ENCODE assay signal across 14 cellular contexts in genomic region chr2:41313082-41313481, GRCh38.
DNase-seq lines count a peak whose midpoint lies in the region; ATAC-seq and TF ChIP-seq lines count a peak whose summit lies in the region.
"Had no signal": no experiment of that assay in that cellular context is flagged by ENCODE, and none has a peak within 500 bp of the region (broad histone marks: within the 10 kb centered on the region; RNA-seq: fewer than 3 reads in every experiment).

No MANE protein-coding gene starts in this region.

- H2BK20ac ChIP-seq in H9 (ENCODE audit: low read depth, low read length, poor library complexity, severe bottlenecking) = no peak overlapping the region

- no peaks in the 10 kb centered on the region for H3K9me3 Mint-ChIP-seq in H9
- H3K9me3 Mint-ChIP-seq: CD8-positive, alpha-beta T cell had no signal

- no peaks in the 10 kb centered on the region for H3K9me3 ChIP-seq in H9 (ENCODE audit: control insufficient read depth, low read depth, low read length)
- no peaks in the 10 kb centered on the region for H3K9me3 ChIP-seq in mesenchymal stem cell (ENCODE audit: control insufficient read depth, low read length)
- H3K9me3 ChIP-seq: BLaER1 treated with 17β-estradiol and CSF1 and Interleukin-3, amounts not matched to agents 10 nM and 100 nM had no signal

- H4K8ac ChIP-seq in H9 (replicated peaks; ENCODE audit: insufficient read length, low read depth, low read length) (no peak overlapping the region), mesenchymal stem cell (ENCODE audit: low read length) (no peak overlapping the region)

- no peak overlapping the region for H3K4me2 ChIP-seq in H9 (ENCODE audit: insufficient read depth, insufficient read length, low read length)
- H3K4me2 ChIP-seq in mesenchymal stem cell (ENCODE audit: low read length, poor library complexity, severe bottlenecking) = no peak overlapping the region
- H3K4me2 ChIP-seq: BLaER1 treated with 17β-estradiol and CSF1 and Interleukin-3, amounts not matched to agents 10 nM and 100 nM had no signal

- no peak overlapping the region for H3K4me3 ChIP-seq in mesenchymal stem cell (ENCODE audit: insufficient read depth in 1 of 2, low read depth in 1 of 2, low read length in 2 of 2)
- H3K4me3 ChIP-seq: BLaER1 treated with 17β-estradiol and CSF1 and Interleukin-3, amounts not matched to agents 10 nM and 100 nM had no signal

- H3K56ac ChIP-seq in H9 (ENCODE audit: insufficient read length, low read depth, low read length) = no peak overlapping the region

- H2BK15ac ChIP-seq in H9 (ENCODE audit: low read depth, low read length) (no peak overlapping the region), mesenchymal stem cell (ENCODE audit: low read depth, poor library complexity, severe bottlenecking) (no peak overlapping the region)

- ATAC-seq in GM18858 (IDR thresholded peaks at IDR 0.05; ENCODE audit: unreplicated experiment) (no peak), GM19023 (IDR thresholded peaks at IDR 0.05; ENCODE audit: unreplicated experiment) (no peak), GM18861 (IDR thresholded peaks at IDR 0.05; ENCODE audit: unreplicated experiment) (no peak)
- ATAC-seq: CD8-positive, alpha-beta T cell had no signal

- H3K9ac ChIP-seq in H9 (ENCODE audit: extremely low read depth, insufficient read length, low read length) (no peak overlapping the region), mesenchymal stem cell (ENCODE audit: low read length) (no peak overlapping the region)
- H3K9ac ChIP-seq: BLaER1 treated with 17β-estradiol and CSF1 and Interleukin-3, amounts not matched to agents 10 nM and 100 nM had no signal

- peak overlapping the region; percentile 78 for H2AFZ ChIP-seq in H9 (ENCODE audit: low read length)
- no peak overlapping the region for H2AFZ ChIP-seq in mesenchymal stem cell (ENCODE audit: low read depth, low read length)

- no peak overlapping the region for H4K5ac ChIP-seq in H9 (ENCODE audit: insufficient read length, low read depth, low read length)

- H3K4me1 Mint-ChIP-seq in H9 = no peaks in the 10 kb centered on the region
- H3K4me1 Mint-ChIP-seq: B cell had no signal

- H2BK5ac ChIP-seq in H9 (ENCODE audit: insufficient read length, low read length) (no peak overlapping the region), mesenchymal stem cell (ENCODE audit: low read depth, low read length, poor library complexity, severe bottlenecking) (no peak overlapping the region)

- H3K4me1 ChIP-seq in H9 (ENCODE audit: insufficient read depth, low read length) (no peaks in the 10 kb centered on the region), mesenchymal stem cell (ENCODE audit: control insufficient read depth, insufficient read depth, low read depth, low read length) (no peaks in the 10 kb centered on the region)
- H3K4me1 ChIP-seq: BLaER1 treated with 17β-estradiol and CSF1 and Interleukin-3, amounts not matched to agents 10 nM and 100 nM had no signal

- H3K14ac ChIP-seq in H9 (ENCODE audit: insufficient read depth, low read length) (no peak overlapping the region), mesenchymal stem cell (ENCODE audit: low read length in 2 of 2) (no peak overlapping the region)

- H3K27ac Mint-ChIP-seq in H9 = no peak overlapping the region
- H3K27ac Mint-ChIP-seq: B cell; CD8-positive, alpha-beta T cell had no signal

- H2BK120ac ChIP-seq in H9 (ENCODE audit: low read depth, low read length, poor library complexity, severe bottlenecking) (no peak overlapping the region), mesenchymal stem cell (ENCODE audit: low read depth, low read length) (no peak overlapping the region)

- no peaks in the 10 kb centered on the region for H4K20me1 ChIP-seq in H9 (ENCODE audit: control insufficient read depth, insufficient read depth, insufficient read length)
- H4K20me1 ChIP-seq: BLaER1 treated with 17β-estradiol and CSF1 and Interleukin-3, amounts not matched to agents 10 nM and 100 nM had no signal

- no peak overlapping the region for H4K91ac ChIP-seq in H9 (ENCODE audit: insufficient read length, low read depth, low read length)
- H4K91ac ChIP-seq in mesenchymal stem cell (ENCODE audit: low read length) = no peak overlapping the region

- H2AK5ac ChIP-seq in H9 (ENCODE audit: insufficient read length, low read length) (no peak overlapping the region), mesenchymal stem cell (ENCODE audit: low read length, severe bottlenecking) (no peak overlapping the region)

- H3K23me2 ChIP-seq in H9 (ENCODE audit: insufficient read length, low read depth, low read length, poor library complexity, severe bottlenecking) = no peaks in the 10 kb centered on the region

- H2BK12ac ChIP-seq in H9 (ENCODE audit: insufficient read length, low read depth, low read length) (no peak overlapping the region), mesenchymal stem cell (ENCODE audit: low read length in 2 of 2) (no peak overlapping the region)

- H3K36me3 ChIP-seq in mesenchymal stem cell (ENCODE audit: control insufficient read depth in 1 of 2, insufficient read depth in 2 of 2, low read depth in 1 of 2, low read length in 2 of 2) = no peaks in the 10 kb centered on the region
- H3K36me3 ChIP-seq: BLaER1 treated with 17β-estradiol and CSF1 and Interleukin-3, amounts not matched to agents 10 nM and 100 nM had no signal

- H3K27me3 Mint-ChIP-seq in H9 (ENCODE audit: low read depth) = no peaks in the 10 kb centered on the region
- H3K27me3 Mint-ChIP-seq: B cell had no signal

- H3K79me2 ChIP-seq in H9 (ENCODE audit: insufficient read depth, low read length) = no peaks in the 10 kb centered on the region

- H3K27me3 ChIP-seq in H9 (ENCODE audit: insufficient read depth, low read length) = no peaks in the 10 kb centered on the region
- no peaks in the 10 kb centered on the region for H3K27me3 ChIP-seq in mesenchymal stem cell (ENCODE audit: control insufficient read depth in 1 of 2, insufficient read depth in 1 of 2, low read length in 2 of 2)
- H3K27me3 ChIP-seq: BLaER1 treated with 17β-estradiol and CSF1 and Interleukin-3, amounts not matched to agents 10 nM and 100 nM had no signal

- peak; percentile 11 for DNase-seq in A172 (ENCODE audit: low spot score)
- no peak for DNase-seq in H9
- DNase-seq in mesenchymal stem cell = peak; percentile 4
- DNase-seq in effector CD8-positive, alpha-beta T cell (lab: John Stamatoyannopoulos, UW) = no peak
- DNase-seq: 8988T; Calu3; CD8-positive, alpha-beta T cell; HCEC 1CT had no signal

- H3K18ac ChIP-seq in H9 (ENCODE audit: insufficient read length, low read depth, low read length) (no peak overlapping the region), mesenchymal stem cell (ENCODE audit: low read depth in 1 of 2, low read length in 2 of 2) (no peak overlapping the region)

- H3K79me1 ChIP-seq in H9 (ENCODE audit: insufficient read depth, low read depth, low read length, poor library complexity, severe bottlenecking) (no peaks in the 10 kb centered on the region), mesenchymal stem cell (replicated peaks; ENCODE audit: low read length, poor library complexity, severe bottlenecking) (no peaks in the 10 kb centered on the region)

- no peak overlapping the region for H3T11ph ChIP-seq in H9 (ENCODE audit: low read length)

- H3K4me3 Mint-ChIP-seq in H9 = no peak overlapping the region
- H3K4me3 Mint-ChIP-seq: B cell; CD8-positive, alpha-beta T cell had no signal

- H3K4ac ChIP-seq in H9 (ENCODE audit: low read depth, low read length) = no peak overlapping the region
- no peak overlapping the region for H3K4ac ChIP-seq in mesenchymal stem cell (ENCODE audit: low read depth in 1 of 2, low read length in 2 of 2)

- H3K36me3 Mint-ChIP-seq in H9 (ENCODE audit: insufficient read depth in 1 of 3, low read depth in 3 of 3) = no peaks in the 10 kb centered on the region
- H3K36me3 Mint-ChIP-seq: CD8-positive, alpha-beta T cell had no signal

- H3K27ac ChIP-seq in H9 (ENCODE audit: insufficient read length, low read depth, low read length) (no peak overlapping the region), VCaP (peak overlapping the region; percentile 64), mesenchymal stem cell (ENCODE audit: low read length, poor library complexity, severe bottlenecking) (no peak overlapping the region)
- H3K27ac ChIP-seq: BLaER1 treated with 17β-estradiol and CSF1 and Interleukin-3, amounts not matched to agents 10 nM and 100 nM had no signal

- H3K23ac ChIP-seq in H9 (ENCODE audit: insufficient read length, low read depth, low read length) (no peak overlapping the region), mesenchymal stem cell (ENCODE audit: low read length in 2 of 2) (no peak overlapping the region)

- TF ChIP-seq CTCF in H9 (conservative IDR thresholded peaks at IDR 0.05) (no peak), VCaP (conservative IDR thresholded peaks at IDR 0.05) (no peak)

- WGBS in H9 (ENCODE audit: extremely low coverage, insufficient read length, low lambda C conversion rate) = no CpG with 5 or more reads among the region's 1 CpG
- WGBS in mesenchymal stem cell = 7% methylated on average over 1 of the region's 1 CpG

Comparison
In these comparisons a context has a peak if more than half of its experiments do, and no peak if none do; other contexts are left out.
1. DNase-seq: peak in A172 (single experiment) and mesenchymal stem cell (single experiment); none in H9 (single experiment) and effector CD8-positive, alpha-beta T cell (single experiment).